ENCODE assay signal across 1 cellular context in genomic region chr16:53608094-53608493, GRCh38.
TF ChIP-seq lines count a peak whose summit lies in the region.

No MANE protein-coding gene starts in this region.

TF ChIP-seq in WTC11, 78 proteins besides CTCF, POLR2A, EP300 and RAD21 (continued from another document):
- TF ChIP-seq ARID4B (CRISPR knock-in tag; IDR thresholded peaks at IDR 0.05; ENCODE audit: borderline replicate concordance) (no peak), SMAD3 (CRISPR knock-in tag; IDR thresholded peaks at IDR 0.05; ENCODE audit: borderline replicate concordance) (no peak)
